ENCODE assay signal across 8 cellular contexts in the genomic region with DNA sequence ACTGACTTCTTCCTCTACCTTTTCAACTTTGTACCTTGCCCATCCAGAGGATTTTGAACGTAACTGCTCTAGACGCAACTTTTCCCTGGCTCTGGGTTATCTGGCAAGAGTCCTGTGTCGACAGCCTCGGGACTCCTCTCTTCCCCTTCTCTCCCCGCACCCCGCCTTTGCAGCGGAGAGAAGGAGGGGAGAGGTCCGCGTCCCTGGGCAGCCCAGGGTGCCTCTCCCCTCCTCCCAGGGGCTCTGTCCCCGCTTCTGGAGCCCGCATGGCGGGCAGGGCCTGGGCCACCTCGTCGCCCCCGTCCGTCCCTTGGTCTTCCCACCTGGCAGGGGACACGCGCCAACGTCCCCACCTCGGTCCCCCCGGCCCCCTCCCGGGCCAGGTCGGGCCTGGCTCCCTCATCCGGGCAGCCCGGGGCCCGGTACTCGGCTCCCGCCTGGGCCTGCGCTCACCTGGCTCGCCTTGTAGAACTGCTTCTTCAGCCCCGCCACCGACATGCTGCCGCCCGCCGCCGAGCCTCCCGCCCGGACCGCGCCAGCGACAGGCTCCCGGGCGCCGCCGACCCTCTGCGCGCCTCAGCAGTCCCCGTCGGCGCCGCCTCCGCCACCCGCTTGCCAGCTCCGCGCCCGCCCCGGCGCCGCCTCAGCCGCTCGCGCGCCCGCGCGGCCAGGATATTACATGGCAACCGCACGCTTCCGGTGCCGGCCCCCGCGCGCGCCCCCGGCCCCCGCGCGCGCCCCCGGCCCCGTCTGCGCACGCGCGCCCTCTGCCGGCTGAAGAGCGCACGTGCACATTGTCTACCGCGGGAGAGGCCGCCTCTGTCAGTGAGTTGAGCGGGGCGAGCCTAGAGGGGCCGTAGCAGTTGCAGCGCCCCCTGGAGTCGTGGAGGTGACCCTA. TPM values are rescaled to one million over a fixed set of nuclear protein-coding genes. Genes with fewer than 3 reads are reported as not detected.
DNase-seq lines count a peak whose midpoint lies in the region; ATAC-seq, FAIRE-seq and TF ChIP-seq lines count a peak whose summit lies in the region.

A gene with protein sequence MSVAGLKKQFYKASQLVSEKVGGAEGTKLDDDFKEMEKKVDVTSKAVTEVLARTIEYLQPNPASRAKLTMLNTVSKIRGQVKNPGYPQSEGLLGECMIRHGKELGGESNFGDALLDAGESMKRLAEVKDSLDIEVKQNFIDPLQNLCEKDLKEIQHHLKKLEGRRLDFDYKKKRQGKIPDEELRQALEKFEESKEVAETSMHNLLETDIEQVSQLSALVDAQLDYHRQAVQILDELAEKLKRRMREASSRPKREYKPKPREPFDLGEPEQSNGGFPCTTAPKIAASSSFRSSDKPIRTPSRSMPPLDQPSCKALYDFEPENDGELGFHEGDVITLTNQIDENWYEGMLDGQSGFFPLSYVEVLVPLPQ (minus strand): TSS at position 677 of the 898 bp plus-strand sequence. CDS start 179 bp downstream, at position 498.

- ATAC-seq in HG02798 (IDR thresholded peaks at IDR 0.05; ENCODE audit: poor library complexity, unreplicated experiment) (peak; percentile 73), heart right ventricle (peak; percentile 55 to 82 (median 68)), upper lobe of right lung (peak; percentile 89)

- peaks cover 18% of the 10 kb centered on the region for H3K36me3 ChIP-seq in adipocyte (ENCODE audit: control insufficient read depth, insufficient read depth, low read length, severe bottlenecking)
- peaks cover 0 to 34% (median under 1%) of the 10 kb centered on the region in 9 donors for H3K36me3 ChIP-seq in heart right ventricle
- H3K36me3 ChIP-seq in upper lobe of right lung, result peaks cover 10% of the 10 kb centered on the region

- peak within 1 kb of the TSS; percentile 93 for H3K9ac ChIP-seq in adipocyte (ENCODE audit: low read length)

- peak; percentile 72 for DNase-seq in GM12891 (ENCODE audit: insufficient read length, low spot score)
- DNase-seq in NCI-H1417 treated with DMSO at 0.1 percent for 48 hours (lab: John Stamatoyannopoulos, UW), result peak; percentile 65
- DNase-seq in T follicular helper cell (ENCODE audit: low read depth), result peak; percentile 89
- peak; percentile 97 for DNase-seq in adipocyte (ENCODE audit: low read depth)
- DNase-seq in heart right ventricle, result peak; percentile 91
- DNase-seq in progenitor cell of endocrine pancreas (ENCODE audit: low spot score, unreplicated experiment), result peak; percentile 90
- DNase-seq in upper lobe of right lung, result peak; percentile 96

- H3K4me1 ChIP-seq in adipocyte (ENCODE audit: control insufficient read depth, insufficient read depth, low read length), result peaks cover 41% of the 10 kb centered on the region
- H3K4me1 ChIP-seq in heart right ventricle, result peaks cover 19 to 69% (median 56%) of the 10 kb centered on the region in 9 donors
- H3K4me1 ChIP-seq in upper lobe of right lung, result peaks cover 47% of the 10 kb centered on the region

- peaks cover 28% of the 10 kb centered on the region for H3K4me1 Mint-ChIP-seq in progenitor cell of endocrine pancreas (ENCODE audit: low read depth)

- no peaks in the 10 kb centered on the region for H3K27me3 Mint-ChIP-seq in progenitor cell of endocrine pancreas

- peak; percentile 98 for FAIRE-seq in GM12891 (lab: Jason Lieb, UNC)

- H3K36me3 Mint-ChIP-seq in progenitor cell of endocrine pancreas (ENCODE audit: insufficient read depth), result peaks cover 2% of the 10 kb centered on the region

- 1% methylated on average over 75 to 96 of the region's 96 CpGs for WGBS in heart right ventricle, 2 donors

- H3K9me3 ChIP-seq in adipocyte (ENCODE audit: control insufficient read depth, low read length) (no peaks in the 10 kb centered on the region), heart right ventricle (no peaks in the 10 kb centered on the region), upper lobe of right lung (no peaks in the 10 kb centered on the region)

- peak within 1 kb of the TSS; percentile 95 for H3K27ac Mint-ChIP-seq in progenitor cell of endocrine pancreas

- H3K27me3 ChIP-seq in adipocyte (replicated peaks; ENCODE audit: control insufficient read depth, insufficient read depth, low read length), result no peaks in the 10 kb centered on the region
- no peaks in the 10 kb centered on the region for H3K27me3 ChIP-seq in heart right ventricle
- H3K27me3 ChIP-seq in upper lobe of right lung, result no peaks in the 10 kb centered on the region

- TF ChIP-seq CTCF in heart right ventricle (IDR thresholded peaks at IDR 0.05) (peak; percentile 86 to 98 (median 94)), progenitor cell of endocrine pancreas (IDR thresholded peaks at IDR 0.05; ENCODE audit: unreplicated experiment) (peak; percentile 91), upper lobe of right lung (IDR thresholded peaks at IDR 0.05) (peak; percentile 87)

- peak within 1 kb of the TSS; percentile 91 for H3K4me3 ChIP-seq in adipocyte (ENCODE audit: low read length)
- H3K4me3 ChIP-seq in heart right ventricle, result peak within 1 kb of the TSS; percentile 57 to 99 (median 96)
- peak within 1 kb of the TSS; percentile 97 for H3K4me3 ChIP-seq in upper lobe of right lung

- no peaks in the 10 kb centered on the region for H3K9me3 Mint-ChIP-seq in progenitor cell of endocrine pancreas (ENCODE audit: low read depth)

- peak within 1 kb of the TSS; percentile 88 to 99 (median 96) for H3K27ac ChIP-seq in heart right ventricle
- H3K27ac ChIP-seq in upper lobe of right lung, result peak within 1 kb of the TSS; percentile 92

- intact Hi-C loops in heart right ventricle (cut with DNase I) (loop anchor here in 6 of 10 donors (1.0 to 5.0 kb wide), 12 partner anchors 25 to 154 kb away; a partner anchor contains a TSS), upper lobe of right lung (cut with DNase I) (no loop called here)

- peak within 1 kb of the TSS; percentile 84 for H3K4me3 Mint-ChIP-seq in progenitor cell of endocrine pancreas (ENCODE audit: low read depth)

- TF ChIP-seq POLR2A in GM12891 (IDR thresholded peaks at IDR 0.05; ENCODE audit: low read depth, low read length), result peak; percentile 52; the same call in 1 of the 2 replicates

TF ChIP-seq in GM12891, 5 proteins besides CTCF, POLR2A, EP300 and RAD21:
- TF ChIP-seq POU2F2 (IDR thresholded peaks at IDR 0.05; ENCODE audit: low read depth, low read length) (no peak), POLR2AphosphoS5 (IDR thresholded peaks at IDR 0.05; ENCODE audit: low read depth, low read length) (0 out of 2 replicates have a peak, but pooled peaks have one; percentile 50), SPI1 (IDR thresholded peaks at IDR 0.05; ENCODE audit: low read depth, low read length) (no peak), PAX5 (IDR thresholded peaks at IDR 0.05; ENCODE audit: insufficient read depth, low read length, severe bottlenecking) (peak; percentile 3), TAF1 (IDR thresholded peaks at IDR 0.05; ENCODE audit: low read depth, low read length) (peak; percentile 38; the same call in 1 of the 2 replicates)

RNA-seq across cellular contexts. Expression of the gene that starts here (rescaled TPM):
- polyA plus RNA-seq in GM12891 (2012; ENCODE audit: low read depth, missing spikeins), result 25.7 TPM
- 10 to 100 TPM; 13.1 to 33.4 (median 17.6) TPM for total RNA-seq in heart right ventricle
- polyA plus RNA-seq in heart right ventricle, result 10 to 100 TPM; 20.1 to 41.8 TPM
- total RNA-seq in progenitor cell of endocrine pancreas, result 55.6 and 61.6 TPM in 2 replicates
- 47.6 TPM for total RNA-seq in upper lobe of right lung

Comparison
In these comparisons a context has a peak if more than half of its experiments do, and no peak if none do; other contexts are left out.
1. Peak in every context shown above with its lines: DNase-seq, ATAC-seq, H3K4me3 ChIP-seq and H3K27ac ChIP-seq.